Comparison of ENCODE assay signal across 16 cellular contexts in the genomic region with DNA sequence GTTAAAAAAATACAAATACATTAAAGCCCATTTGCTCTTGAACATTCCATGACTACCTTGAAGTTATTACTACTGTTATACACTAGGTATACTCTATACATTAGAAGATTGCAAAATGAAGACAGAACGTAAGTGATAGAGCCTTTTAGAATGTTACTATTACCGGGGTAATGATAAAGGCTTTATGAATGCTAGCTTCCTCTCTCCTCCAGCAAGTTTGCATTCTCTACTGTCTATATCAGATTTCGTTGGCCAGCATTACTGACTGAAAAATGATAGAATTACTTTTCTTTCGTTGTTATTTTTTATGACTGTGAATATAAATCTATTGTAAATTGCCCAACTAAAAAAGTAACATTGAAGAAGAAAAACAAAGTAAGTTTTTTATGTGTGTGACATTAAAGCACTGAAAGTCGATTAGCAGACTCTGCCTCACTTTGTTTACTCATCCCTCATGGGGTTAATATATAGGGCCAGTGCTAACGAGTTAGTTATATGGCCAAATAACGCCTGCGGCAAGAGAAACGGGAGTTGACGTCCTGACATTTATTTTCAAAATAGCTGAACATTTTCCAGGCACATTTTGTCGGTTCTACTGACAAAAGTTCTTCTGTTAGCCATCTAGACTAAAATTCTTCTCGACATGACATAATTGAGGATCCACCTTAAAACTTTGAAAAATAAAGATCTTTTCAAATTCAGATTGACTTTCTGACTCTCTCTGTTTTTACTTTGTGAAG.
"Had no signal": no experiment of that assay in that cellular context is flagged by ENCODE, and none has a peak within 500 bp of the region (broad histone marks: within the 10 kb centered on the region; RNA-seq: fewer than 3 reads in every experiment).

No MANE protein-coding gene starts in this region.

- H3K27ac Mint-ChIP-seq: activated CD4-positive, alpha-beta memory T cell treated with anti-CD3 and anti-CD28 coated beads, Interleukin-2, amount 10 ng/mL, durations not matched to agents 7 days and 5 days; activated naive CD4-positive, alpha-beta T cell treated with anti-CD3 and anti-CD28 coated beads, Interleukin-2, amount 50 U/mL, for 72 hours; naive thymus-derived CD8-positive, alpha-beta T cell; stimulated activated naive B cell treated with anti-CD40 and anti-IgM and Interleukin-4, amounts not matched to agents 10 μg/mL and 1 μg/mL and 100 μg/mL, for 72 hours had no signal

- H3K27me3 Mint-ChIP-seq: activated CD4-positive, alpha-beta memory T cell treated with anti-CD3 and anti-CD28 coated beads, Interleukin-2, amount 10 ng/mL, durations not matched to agents 7 days and 5 days; naive thymus-derived CD8-positive, alpha-beta T cell; stimulated activated naive B cell treated with anti-CD40 and anti-IgM and Interleukin-4, amounts not matched to agents 10 μg/mL and 1 μg/mL and 100 μg/mL, for 72 hours had no signal

- H3K36me3 Mint-ChIP-seq: activated naive CD4-positive, alpha-beta T cell treated with anti-CD3 and anti-CD28 coated beads, Interleukin-2, amount 50 U/mL, for 72 hours; naive thymus-derived CD8-positive, alpha-beta T cell; stimulated activated naive B cell treated with anti-CD40 and anti-IgM and Interleukin-4, amounts not matched to agents 10 μg/mL and 1 μg/mL and 100 μg/mL, for 72 hours had no signal

- H3K9me3 Mint-ChIP-seq: activated CD4-positive, alpha-beta memory T cell treated with anti-CD3 and anti-CD28 coated beads, Interleukin-2, amount 10 ng/mL, durations not matched to agents 7 days and 5 days; activated naive CD4-positive, alpha-beta T cell treated with anti-CD3 and anti-CD28 coated beads, Interleukin-2, amount 50 U/mL, for 72 hours; naive thymus-derived CD8-positive, alpha-beta T cell; stimulated activated naive B cell treated with anti-CD40 and anti-IgM and Interleukin-4, amounts not matched to agents 10 μg/mL and 1 μg/mL and 100 μg/mL, for 72 hours had no signal

- H3K4me3 Mint-ChIP-seq: activated CD4-positive, alpha-beta memory T cell treated with anti-CD3 and anti-CD28 coated beads, Interleukin-2, amount 10 ng/mL, durations not matched to agents 7 days and 5 days; activated T-cell treated with anti-CD3 and anti-CD28 coated beads, Interleukin-2, amount 50 U/mL, for 4 hours; naive thymus-derived CD8-positive, alpha-beta T cell; stimulated activated naive B cell treated with anti-CD40 and anti-IgM and Interleukin-4, amounts not matched to agents 10 μg/mL and 1 μg/mL and 100 μg/mL, for 72 hours had no signal

- H3K4me1 Mint-ChIP-seq: activated CD4-positive, alpha-beta memory T cell treated with anti-CD3 and anti-CD28 coated beads, Interleukin-2, amount 10 ng/mL, durations not matched to agents 7 days and 5 days; naive thymus-derived CD8-positive, alpha-beta T cell; stimulated activated naive B cell treated with anti-CD40 and anti-IgM and Interleukin-4, amounts not matched to agents 10 μg/mL and 1 μg/mL and 100 μg/mL, for 72 hours had no signal

- DNase-seq: activated CD4-positive, alpha-beta memory T cell treated with anti-CD3 and anti-CD28 coated beads, Interleukin-2, amount 10 ng/mL, durations not matched to agents 7 days and 5 days; activated CD4-positive, alpha-beta T cell treated with anti-CD3 and anti-CD28 coated beads for 4 hours; activated effector memory CD4-positive, alpha-beta T cell treated with Interleukin-2 at 50 U/mL for 16 hours; activated T-cell treated with anti-CD3 and anti-CD28 coated beads, Interleukin-2, amount 50 U/mL, for 4 hours; amniotic stem cell; body of pancreas; caudate nucleus; kidney; left lung; mammary epithelial cell; mucosa of descending colon; naive thymus-derived CD8-positive, alpha-beta T cell; stimulated activated naive B cell treated with anti-CD40 and anti-IgM and Interleukin-4, amounts not matched to agents 10 μg/mL and 1 μg/mL and 100 μg/mL, for 72 hours; T-helper 2 cell; tibial artery had no signal
